In genomic region chr5:151240268-151240835, GRCh38 we compare ENCODE assay signal across 7 cellular contexts. TPM values are rescaled to one million over a fixed set of nuclear protein-coding genes. Genes with fewer than 3 reads are reported as not detected.
DNase-seq lines count a peak whose midpoint lies in the region; ATAC-seq and TF ChIP-seq lines count a peak whose summit lies in the region.
"Not testable (repeated sequence)": the region's sequence is repeated elsewhere in the genome, so short reads cannot be mapped to it uniquely, and the experiment has no call there.
"Had no signal": no experiment of that assay in that cellular context is flagged by ENCODE, and none has a peak within 500 bp of the region (broad histone marks: within the 10 kb centered on the region; RNA-seq: fewer than 3 reads in every experiment).

No MANE protein-coding gene starts in this region.

- TF ChIP-seq CTCF in activated B cell treated with CpG ODN at 0.5 μM for 24 hours (IDR thresholded peaks at IDR 0.05); sigmoid colon (IDR thresholded peaks at IDR 0.05): not testable (repeated sequence)

- H4K20me1 ChIP-seq in BLaER1; Karpas-422 (ENCODE audit: insufficient read depth, low read depth, low read length): not testable (repeated sequence)

- ATAC-seq in activated B cell treated with CpG ODN at 0.5 μM for 24 hours (ENCODE audit: low read depth); memory B cell (ENCODE audit: low read depth): not testable (repeated sequence)

- POLR2A ChIA-PET in activated B cell treated with CpG ODN at 0.5 μM for 24 hours (lab: Charles Lee), result interaction anchor here (1.3 to 7.4 kb wide), 5 partner anchors 12 to 116 kb away, joined by 4 to 104 read pairs (median 39); partner anchors contain the start of gene GM2A

- DNase-seq in Karpas-422 (peak; percentile 66), OCI-M1 (lab: John Stamatoyannopoulos, UW) (peak; percentile 44), sigmoid colon (peak; percentile 55)
- DNase-seq in activated B cell treated with CpG ODN at 0.5 μM for 24 hours; memory B cell (ENCODE audit: low spot score in 2 of 2): not testable (repeated sequence)

- H3K36me3 Mint-ChIP-seq in activated B cell treated with CpG ODN at 0.5 μM for 24 hours (ENCODE audit: low read depth); memory B cell: not testable (repeated sequence)

- not testable (repeated sequence) for H2AFZ ChIP-seq in Karpas-422 (ENCODE audit: low read length)

- H3K9ac ChIP-seq in BLaER1, result not testable (repeated sequence)
- H3K9ac ChIP-seq in Karpas-422 (ENCODE audit: low read length), result peak overlapping the region; percentile 72

- H3K4me1 Mint-ChIP-seq in activated B cell treated with CpG ODN at 0.5 μM for 24 hours (peaks cover 88% of the 10 kb centered on the region), memory B cell (peaks cover 51% of the 10 kb centered on the region)

- H3K27me3 ChIP-seq in BLaER1; Karpas-422 (ENCODE audit: low read length); sigmoid colon: not testable (repeated sequence)

- not testable (repeated sequence) for TF ChIP-seq POLR2A in sigmoid colon (IDR thresholded peaks at IDR 0.05)

- TF ChIP-seq EP300 in sigmoid colon (IDR thresholded peaks at IDR 0.05), result not testable (repeated sequence)

- intact Hi-C loops in activated B cell treated with CpG ODN at 0.5 μM for 24 hours (cut with micrococcal nuclease); sigmoid colon (cut with DNase I): not testable (repeated sequence)

- H3K9me3 ChIP-seq in BLaER1; Karpas-422 (ENCODE audit: low read length); sigmoid colon: not testable (repeated sequence)

- H3K9me2 ChIP-seq in Karpas-422 (replicated peaks; ENCODE audit: insufficient read depth, low read length), result not testable (repeated sequence)

- H3K27me3 Mint-ChIP-seq in activated B cell treated with CpG ODN at 0.5 μM for 24 hours, memory B cell: not testable (repeated sequence)

- CTCF ChIA-PET in activated B cell treated with CpG ODN at 0.5 μM for 24 hours (lab: Charles Lee), result interaction anchor here (0.7 to 6.8 kb wide), 13 partner anchors 16 to 189 kb away, joined by 3 to 122 read pairs (median 5); partner anchors contain the start of gene CCDC69

- H3K4me1 ChIP-seq in BLaER1 (peaks cover 56% of the 10 kb centered on the region), Karpas-422 (ENCODE audit: low read length) (peaks cover 80% of the 10 kb centered on the region), sigmoid colon (peaks cover 0 to 27% (median 23%) of the 10 kb centered on the region in 4 donors)

- H3K4me2 ChIP-seq in BLaER1, result peak overlapping the region; percentile 93; the same call in 1 of the 2 replicates
- peak overlapping the region; percentile 76 for H3K4me2 ChIP-seq in Karpas-422 (ENCODE audit: low read depth, low read length, poor library complexity, severe bottlenecking)

- not testable (repeated sequence) for H3K36me3 ChIP-seq in BLaER1; Karpas-422 (ENCODE audit: insufficient read depth, low read length); sigmoid colon

- not testable (repeated sequence) for H3K4me3 ChIP-seq in BLaER1, sigmoid colon
- peak overlapping the region; percentile 49; the same call in 1 of the 2 replicates for H3K4me3 ChIP-seq in Karpas-422 (ENCODE audit: low read length)

- H3K4me3 Mint-ChIP-seq in activated B cell treated with CpG ODN at 0.5 μM for 24 hours, memory B cell: not testable (repeated sequence)

- peak overlapping the region; percentile 51 for H3K27ac Mint-ChIP-seq in activated B cell treated with CpG ODN at 0.5 μM for 24 hours
- H3K27ac Mint-ChIP-seq in memory B cell, result peak overlapping the region; percentile 38

- not testable (repeated sequence) for H3K27ac ChIP-seq in BLaER1
- H3K27ac ChIP-seq in Karpas-422 (ENCODE audit: low read length) (peak overlapping the region; percentile 98), sigmoid colon (peak overlapping the region in 1 of 4 donors; percentile 90)

- H3K79me2 ChIP-seq in Karpas-422 (ENCODE audit: low read length), result not testable (repeated sequence)

- H3K9me3 Mint-ChIP-seq in activated B cell treated with CpG ODN at 0.5 μM for 24 hours, memory B cell: not testable (repeated sequence)

- 91 to 93% methylated on average over 10 of the region's 10 CpGs for WGBS in sigmoid colon, 2 donors

RNA-seq across cellular contexts. Expression of gene GM2A, which starts 12.6 kb away (rescaled TPM):
- 132 and 133 TPM in 2 replicates for total RNA-seq in Karpas-422 (2014; rRNA removed; shearing (Covaris generic); ENCODE audit: low replicate concordance)
- total RNA-seq in activated B cell treated with CpG ODN at 0.5 μM for 24 hours (51.3 and 53.1 TPM in 2 replicates), sigmoid colon (10 to 100 TPM; 19.4 to 31.9 (median 29.3) TPM)
- polyA plus RNA-seq in sigmoid colon, result 10 to 100 TPM; 10.2 to 35.1 (median 32.3) TPM

RNA-seq across cellular contexts. Expression of gene CCDC69, which starts 16.5 kb away (rescaled TPM):
- total RNA-seq in Karpas-422 (2014; rRNA removed; shearing (Covaris generic); ENCODE audit: low replicate concordance), result 241 and 291 TPM in 2 replicates
- total RNA-seq in activated B cell treated with CpG ODN at 0.5 μM for 24 hours (98.9 and 109 TPM in 2 replicates), sigmoid colon (100 to 1,000 TPM; 199 to 342 (median 258) TPM)
- 10 to 100 TPM in 2 of 3 donors, 1 to 10 TPM in 1; 6.0 to 48.7 (median 43.2) TPM for polyA plus RNA-seq in sigmoid colon
- total RNA-seq: A673 had no signal
